In genomic region chr13:100573121-100573520, GRCh38 we compare ENCODE assay signal across 8 cellular contexts. TPM values are rescaled to one million over a fixed set of nuclear protein-coding genes. Genes with fewer than 3 reads are reported as not detected.
A peak's percentile ranks its signal among the peaks of the same experiment; 100 is the strongest.
DNase-seq lines count a peak whose midpoint lies in the region; ATAC-seq lines count a peak whose summit lies in the region.

No MANE protein-coding gene starts in this region.

- H3K9me3 Mint-ChIP-seq in naive B cell = no peaks in the 10 kb centered on the region

- H3K27me3 Mint-ChIP-seq in naive B cell = no peaks in the 10 kb centered on the region

- H3K36me3 Mint-ChIP-seq in naive B cell = peaks cover 0 to 1% of the 10 kb centered on the region in 2 donors

- DNase-seq in COLO829 (ENCODE audit: low spot score) (peak; percentile 54), NK-92 (lab: John Stamatoyannopoulos, UW; ENCODE audit: unreplicated experiment) (peak; percentile 4), epidermal melanocyte (ENCODE audit: insufficient read length, low spot score) (peak; percentile 63), naive B cell (peak; percentile 60)
- DNase-seq in activated CD8-positive, alpha-beta memory T cell treated with anti-CD3 and anti-CD28 coated beads for 1 hour (ENCODE audit: extremely low read depth in 1 of 2, low read depth in 1 of 2) = peak; percentile 31 to 65
- peak; percentile 62 for DNase-seq in stimulated activated naive CD4-positive, alpha-beta T cell treated with Interleukin-2 at 50 U/mL for 16 hours (lab: John Stamatoyannopoulos, UW)

- H3K27ac Mint-ChIP-seq in naive B cell = no peak overlapping the region

- peaks cover 0 to 2% (median 0%) of the 10 kb centered on the region in 3 donors for H3K4me1 Mint-ChIP-seq in naive B cell

- H3K4me3 Mint-ChIP-seq in naive B cell = no peak overlapping the region

- ATAC-seq in GM19463 (IDR thresholded peaks at IDR 0.05; ENCODE audit: unreplicated experiment) (peak; percentile 95), HG03565 (IDR thresholded peaks at IDR 0.05; ENCODE audit: unreplicated experiment) (peak; percentile 99), naive B cell (ENCODE audit: low read depth in 2 of 2) (peak; percentile 64 to 73)

RNA-seq across cellular contexts. Expression of gene GGACT, which starts 15.5 kb away (rescaled TPM):
- 1 to 10 TPM in 5 of 6 donors, under 1 TPM in 1; 0.46 to 7.7 (median 6.3) TPM for polyA plus RNA-seq in naive B cell (ENCODE audit: low read depth in 6 of 6)

Comparison
In these comparisons a context has a peak if more than half of its experiments do, and no peak if none do; other contexts are left out.
1. Peak in every context shown above with its lines: DNase-seq and ATAC-seq.
2. DNase-seq: peak in every context shown above with its lines; median percentile 63 in epidermal melanocyte; 62 in stimulated activated naive CD4-positive, alpha-beta T cell treated with Interleukin-2 at 50 U/mL for 16 hours; 60 in naive B cell; 54 in COLO829; 48 in activated CD8-positive, alpha-beta memory T cell treated with anti-CD3 and anti-CD28 coated beads for 1 hour; 4 in NK-92.